In genomic region chr1:34460193-34460592, GRCh38 we compare ENCODE assay signal across 9 cellular contexts.
A peak's percentile ranks its signal among the peaks of the same experiment; 100 is the strongest.
DNase-seq lines count a peak whose midpoint lies in the region; ATAC-seq and TF ChIP-seq lines count a peak whose summit lies in the region.
"Had no signal": no experiment of that assay in that cellular context is flagged by ENCODE, and none has a peak within 500 bp of the region (broad histone marks: within the 10 kb centered on the region; RNA-seq: fewer than 3 reads in every experiment).

No MANE protein-coding gene starts in this region.

- H3K27me3 Mint-ChIP-seq in activated CD4-positive, alpha-beta T cell treated with anti-CD3 and anti-CD28 coated beads, Interleukin-2, amount 10 ng/mL, durations not matched to agents 7 days and 5 days, result no peaks in the 10 kb centered on the region

- DNase-seq in Right ventricle myocardium superior, result peak; percentile 42
- DNase-seq in cardiac septum (ENCODE audit: low spot score), result no peak
- peak; percentile 25 for DNase-seq in NCI-H2029 (lab: John Stamatoyannopoulos, UW)
- DNase-seq in activated CD4-positive, alpha-beta T cell treated with anti-CD3 and anti-CD28 coated beads, Interleukin-2, amount 10 ng/mL, durations not matched to agents 7 days and 5 days, result peak; percentile 64
- peak; percentile 1 for DNase-seq in fibroblast of pulmonary artery (ENCODE audit: low read depth)
- peak; percentile 7 to 52 (median 34) for DNase-seq in stimulated activated CD4-positive, alpha-beta T cell treated with anti-CD3 and anti-CD28 coated beads, Interleukin-12 subunit alpha, Interleukin-12 subunit beta, amount 100 ng/mL, for 48 hours (ENCODE audit: low read depth in 2 of 3, low spot score in 1 of 3)

- ATAC-seq in Right ventricle myocardium superior (ENCODE audit: poor library complexity) (peak; percentile 27), GM19397 (IDR thresholded peaks at IDR 0.05; ENCODE audit: unreplicated experiment) (no peak), GM18517 (IDR thresholded peaks at IDR 0.05; ENCODE audit: unreplicated experiment) (no peak)

- H3K36me3 Mint-ChIP-seq in activated CD4-positive, alpha-beta T cell treated with anti-CD3 and anti-CD28 coated beads, Interleukin-2, amount 10 ng/mL, durations not matched to agents 7 days and 5 days (ENCODE audit: low read depth), result no peaks in the 10 kb centered on the region

- POLR2A ChIA-PET in activated CD4-positive, alpha-beta T cell treated with anti-CD3 and anti-CD28 coated beads, Interleukin-2, amount 10 ng/mL, durations not matched to agents 7 days and 5 days (lab: Charles Lee), result no interaction called here

- no peak overlapping the region for H3K4me3 Mint-ChIP-seq in activated CD4-positive, alpha-beta T cell treated with anti-CD3 and anti-CD28 coated beads, Interleukin-2, amount 10 ng/mL, durations not matched to agents 7 days and 5 days
- H3K4me3 Mint-ChIP-seq: stimulated activated naive CD8-positive, alpha-beta T cell treated with anti-CD3 and anti-CD28 coated beads, Interleukin-15, Interleukin-2, amounts not matched to agents 100 ng/mL and 50 ng/mL, for 24 hours had no signal

- H3K4me1 Mint-ChIP-seq in activated CD4-positive, alpha-beta T cell treated with anti-CD3 and anti-CD28 coated beads, Interleukin-2, amount 10 ng/mL, durations not matched to agents 7 days and 5 days, result no peaks in the 10 kb centered on the region

- no peak overlapping the region for H3K4me3 ChIP-seq in fibroblast of pulmonary artery (replicated peaks; ENCODE audit: low read depth, low read length)

- no peaks in the 10 kb centered on the region for H3K9me3 Mint-ChIP-seq in activated CD4-positive, alpha-beta T cell treated with anti-CD3 and anti-CD28 coated beads, Interleukin-2, amount 10 ng/mL, durations not matched to agents 7 days and 5 days
- H3K9me3 Mint-ChIP-seq: stimulated activated naive CD8-positive, alpha-beta T cell treated with anti-CD3 and anti-CD28 coated beads, Interleukin-15, Interleukin-2, amounts not matched to agents 100 ng/mL and 50 ng/mL, for 24 hours had no signal

- TF ChIP-seq CTCF in fibroblast of pulmonary artery (IDR thresholded peaks at IDR 0.05; ENCODE audit: low read length, missing control alignments), result peak; percentile 12

- H3K27ac Mint-ChIP-seq in activated CD4-positive, alpha-beta T cell treated with anti-CD3 and anti-CD28 coated beads, Interleukin-2, amount 10 ng/mL, durations not matched to agents 7 days and 5 days, result no peak overlapping the region
- H3K27ac Mint-ChIP-seq: stimulated activated naive CD8-positive, alpha-beta T cell treated with anti-CD3 and anti-CD28 coated beads, Interleukin-15, Interleukin-2, amounts not matched to agents 100 ng/mL and 50 ng/mL, for 24 hours had no signal

- CTCF ChIA-PET in activated CD4-positive, alpha-beta T cell treated with anti-CD3 and anti-CD28 coated beads, Interleukin-2, amount 10 ng/mL, durations not matched to agents 7 days and 5 days (lab: Charles Lee), result interaction anchor here (1.3 to 1.6 kb wide), 2 partner anchors 268 to 282 kb away, joined by 3 read pairs; no protein-coding TSS in a partner anchor

- intact Hi-C loops in Right ventricle myocardium superior (cut with DNase I) (loop anchor here (5.0 kb wide), 1 partner anchor 282 kb away; no protein-coding TSS in a partner anchor), cardiac septum (cut with DNase I) (no loop called here)
